14 cellular contexts compared by ENCODE assay signal in genomic region chr22:33654173-33654890, GRCh38.
"Had no signal": no experiment of that assay in that cellular context is flagged by ENCODE, and none has a peak within 500 bp of the region (broad histone marks: within the 10 kb centered on the region; RNA-seq: fewer than 3 reads in every experiment).

No MANE protein-coding gene starts in this region.

- H3K4me3 ChIP-seq: gastrocnemius medialis, heart right ventricle, skin epidermis had no signal

- H3K36me3 ChIP-seq: gastrocnemius medialis, neutrophil had no signal

- H3K27me3 ChIP-seq: gastrocnemius medialis, heart right ventricle, neutrophil had no signal

- H3K9me3 ChIP-seq: gastrocnemius medialis, neutrophil had no signal

- DNase-seq: activated CD4-positive, alpha-beta T cell treated with anti-CD3 and anti-CD28 coated beads for 48 hours; activated naive CD4-positive, alpha-beta T cell treated with anti-CD3 and anti-CD28 coated beads for 36 hours; effector CD8-positive, alpha-beta T cell; gastrocnemius medialis; heart right ventricle; kidney; midbrain; naive B cell; trophoblast cell had no signal

- FAIRE-seq: astrocyte, kidney had no signal

- ATAC-seq: activated T-helper 17 cell treated with anti-CD3 and anti-CD28 coated beads, Interleukin-2, amount 50 U/mL, for 72 hours; gastrocnemius medialis; heart right ventricle had no signal

- H3K27ac ChIP-seq: epithelial cell of prostate, gastrocnemius medialis, heart right ventricle, neutrophil, skin epidermis had no signal
